ENCODE assay signal across 24 cellular contexts in the genomic region with DNA sequence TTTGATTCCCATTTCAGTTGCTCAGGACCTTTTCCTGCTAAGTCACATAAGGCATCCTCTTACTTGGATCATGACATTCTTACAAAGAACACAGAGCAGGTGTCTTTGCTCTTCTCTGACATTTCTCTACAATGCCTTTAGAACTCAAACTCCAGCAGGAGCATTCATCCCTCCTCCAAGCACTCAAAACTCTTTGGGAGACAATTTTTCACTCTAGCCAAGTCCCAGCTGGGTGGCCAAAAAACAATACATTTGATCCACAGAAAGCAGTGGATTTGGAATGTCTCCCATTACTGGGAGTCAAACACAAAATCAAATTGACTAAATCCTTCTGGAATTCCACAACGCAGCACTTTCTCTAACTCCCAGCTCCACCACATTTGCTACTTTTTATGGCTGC.
"Had no signal": no experiment of that assay in that cellular context is flagged by ENCODE, and none has a peak within 500 bp of the region (broad histone marks: within the 10 kb centered on the region; RNA-seq: fewer than 3 reads in every experiment).

No MANE protein-coding gene starts in this region.

- H3K27ac ChIP-seq: HL-60, KMS-11 had no signal

- ATAC-seq: K562, SK-N-SH treated with all-trans-retinoic acid at 6 μM for 48 hours had no signal

- H3K36me3 Mint-ChIP-seq: IgD-negative memory B cell had no signal

- H3K4me2 ChIP-seq: KMS-11 had no signal

- H3K4me1 Mint-ChIP-seq: IgD-negative memory B cell had no signal

- H3K27ac Mint-ChIP-seq: IgD-negative memory B cell had no signal

- H3K4me3 ChIP-seq: K562 had no signal

- H3K4me3 Mint-ChIP-seq: IgD-negative memory B cell had no signal

- FAIRE-seq: HTR-8/SVneo, K562, RCC 7860 had no signal

- H3K9ac ChIP-seq: KMS-11 had no signal

- DNase-seq: Kasumi-1, MM.1S, NCI-H1092 treated with DMSO at 0.1 percent for 48 hours, NCI-H1436, NCI-H187, NCI-H2029, NCI-H2081 treated with DMSO at 0.1 percent for 48 hours, NCI-H2171, NCI-H226, NCI-H446, NCI-H510A, NCI-H524 treated with DMSO at 0.1 percent for 48 hours, NCI-H69, NCI-H774, Right ventricle myocardium superior, RPMI8226, SIG-M5 had no signal
